ENCODE assay signal across 8 cellular contexts in the genomic region with DNA sequence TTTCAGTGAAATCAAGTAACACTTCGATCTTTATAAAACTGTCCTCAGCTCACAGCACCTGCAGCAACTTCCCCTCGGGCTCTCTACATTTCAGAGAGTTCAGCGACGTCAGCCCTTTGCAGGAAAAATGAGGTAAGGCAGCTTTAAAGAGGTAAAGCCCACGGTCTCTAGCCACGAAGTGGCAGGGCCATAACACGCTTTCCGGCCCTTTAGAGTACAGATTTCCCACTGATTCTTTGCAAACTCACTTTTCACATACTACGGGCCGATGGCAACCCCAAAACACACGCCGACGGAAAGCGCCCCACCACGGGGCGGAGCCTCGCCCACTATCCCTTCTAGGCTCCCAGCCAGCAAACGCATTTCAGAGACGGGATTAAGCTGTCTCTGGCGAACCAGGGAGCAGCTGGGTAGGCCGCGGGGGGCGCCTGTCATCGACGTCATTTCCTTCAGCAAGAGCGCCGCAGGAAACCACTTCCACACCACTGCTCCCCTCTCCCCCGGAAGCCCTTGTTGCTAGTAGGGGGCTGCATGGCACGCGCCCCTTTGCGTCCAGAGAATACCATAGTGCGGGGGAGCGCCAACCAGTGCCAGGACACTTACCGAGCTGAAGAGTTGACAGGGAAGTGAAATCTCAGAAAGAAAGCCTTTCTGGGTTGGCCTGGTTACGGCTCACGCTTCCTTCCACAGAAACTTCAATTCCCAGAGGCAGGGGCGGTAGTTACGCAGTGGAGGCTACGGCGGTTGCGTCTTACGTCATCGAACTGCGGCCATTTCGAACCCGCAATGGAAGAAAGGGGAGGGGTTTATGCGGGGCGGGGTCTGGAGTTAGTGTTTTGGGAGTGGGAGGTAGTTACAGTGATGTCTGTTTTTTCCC. TPM values are rescaled to one million over a fixed set of nuclear protein-coding genes. Genes with fewer than 3 reads are reported as not detected.
A peak's percentile ranks its signal among the peaks of the same experiment; 100 is the strongest.
DNase-seq lines count a peak whose midpoint lies in the region; ATAC-seq and TF ChIP-seq lines count a peak whose summit lies in the region.

Gene TRMT10A, minus strand, starts transcription at position 730 of the 877 bp plus-strand sequence. CDS start 4,701 bp downstream, outside the sequence.

- H3K4me3 ChIP-seq in SK-N-SH (ENCODE audit: low read depth in 2 of 2, low read length in 1 of 2), result peak within 1 kb of the TSS; percentile 83 to 90
- peak within 1 kb of the TSS; percentile 66 to 78 for H3K4me3 ChIP-seq in testis

- no peaks in the 10 kb centered on the region for H4K20me1 ChIP-seq in SK-N-SH (ENCODE audit: insufficient read depth)

- H3K4me2 ChIP-seq in SK-N-SH, result peak within 1 kb of the TSS; percentile 76

- peak; percentile 94 for ATAC-seq in HG02571 (IDR thresholded peaks at IDR 0.05; ENCODE audit: unreplicated experiment)

- peak within 1 kb of the TSS; percentile 96 for H2AFZ ChIP-seq in SK-N-SH (ENCODE audit: low read depth)

- CTCF ChIA-PET in SK-N-SH (lab: Yijun Ruan, JAX), result interaction anchor here (1.0 to 2.1 kb wide), 6 partner anchors 33 to 385 kb away, joined by 3 to 9 read pairs (median 4); partner anchors contain the start of gene DNAJB14

- no peaks in the 10 kb centered on the region for H3K79me2 ChIP-seq in SK-N-SH (ENCODE audit: insufficient read depth)

- H3K4me1 Mint-ChIP-seq in activated naive CD8-positive, alpha-beta T cell (ENCODE audit: low read depth), result peaks cover 23% of the 10 kb centered on the region

- H3K9me3 Mint-ChIP-seq in activated naive CD8-positive, alpha-beta T cell (ENCODE audit: low read depth), result no peaks in the 10 kb centered on the region

- intact Hi-C loops in testis (cut with DNase I; ENCODE audit: low total_unique reads), result no loop called here

- DNase-seq in GM04504 (ENCODE audit: low read depth), result peak; percentile 93
- DNase-seq in NCI-H1048 (lab: John Stamatoyannopoulos, UW), result peak; percentile 92
- peak; percentile 87 for DNase-seq in SK-N-SH
- DNase-seq in glomerular endothelial cell (ENCODE audit: extremely low read depth, low read depth, low spot score), result peak; percentile 86
- peak; percentile 96 for DNase-seq in occipital lobe (lab: John Stamatoyannopoulos, UW)
- DNase-seq in testis, result peak; percentile 99

- 2% methylated on average over 41 of the region's 48 CpGs for WGBS in SK-N-SH (ENCODE audit: low lambda C conversion rate)
- 0% methylated on average over 40 to 48 of the region's 48 CpGs for WGBS in testis, 2 donors

- H3K27ac ChIP-seq in SK-N-SH (ENCODE audit: low read depth in 2 of 2, low read length in 1 of 2) (peak within 1 kb of the TSS; percentile 94 to 99), testis (peak within 1 kb of the TSS; percentile 85 to 94)

- TF ChIP-seq EP300 in SK-N-SH (IDR thresholded peaks at IDR 0.05; ENCODE audit: borderline replicate concordance in 1 of 2, low read depth in 1 of 2, low read length in 1 of 2), result 0 out of 4 replicates have a peak, but pooled peaks of 1 of the 2 experiments have one; percentile 21

- H3K9me3 ChIP-seq in SK-N-SH (no peaks in the 10 kb centered on the region), testis (no peaks in the 10 kb centered on the region)

- peaks cover 5% of the 10 kb centered on the region for H3F3A ChIP-seq in SK-N-SH (replicated peaks; ENCODE audit: insufficient read depth)

- POLR2A ChIA-PET in SK-N-SH (lab: Yijun Ruan, JAX), result interaction anchor here (0.6 to 1.4 kb wide), 4 partner anchors 9 to 475 kb away, joined by 3 to 9 read pairs (median 4); partner anchors contain the start of genes ADH5 and LAMTOR3

- H3K9me2 ChIP-seq in SK-N-SH, result no peaks in the 10 kb centered on the region

- H3K36me3 ChIP-seq in SK-N-SH (replicated peaks in 1 of 2; ENCODE audit: control insufficient read depth in 1 of 2, insufficient read depth in 2 of 2, low read length in 1 of 2) (no peaks in the 10 kb centered on the region), testis (ENCODE audit: low read depth, missing control alignments) (no peaks in the 10 kb centered on the region)

- H3K4me1 ChIP-seq in SK-N-SH (ENCODE audit: control insufficient read depth in 1 of 2, insufficient read depth in 2 of 2, low read depth in 1 of 2, low read length in 1 of 2) (no peaks in the 10 kb centered on the region; a peak in 1 of 4 replicates), testis (peaks cover 4% of the 10 kb centered on the region)

- TF ChIP-seq RAD21 in SK-N-SH (IDR thresholded peaks at IDR 0.05; ENCODE audit: low read length), result no peak

- TF ChIP-seq CTCF in SK-N-SH (IDR thresholded peaks at IDR 0.05) (0 out of 2 replicates have a peak, but pooled peaks have one; percentile 16), testis (IDR thresholded peaks at IDR 0.05) (no peak)

- peak within 1 kb of the TSS; percentile 96 for H3K27ac Mint-ChIP-seq in activated naive CD8-positive, alpha-beta T cell

- H3K27me3 ChIP-seq in SK-N-SH (ENCODE audit: insufficient read depth) (no peaks in the 10 kb centered on the region), testis (no peaks in the 10 kb centered on the region)

- H3K27me3 Mint-ChIP-seq in activated naive CD8-positive, alpha-beta T cell, result peaks cover 9% of the 10 kb centered on the region

- TF ChIP-seq POLR2A in testis (IDR thresholded peaks at IDR 0.05), result no peak

- no peaks in the 10 kb centered on the region for H3K36me3 Mint-ChIP-seq in activated naive CD8-positive, alpha-beta T cell

- H3K9ac ChIP-seq in SK-N-SH, result peak within 1 kb of the TSS; percentile 86

- H3K4me3 Mint-ChIP-seq in activated naive CD8-positive, alpha-beta T cell, result peak within 1 kb of the TSS; percentile 91

TF ChIP-seq in SK-N-SH, 30 proteins besides CTCF, POLR2A, EP300 and RAD21 (continues in another document):
- TF ChIP-seq POLR2AphosphoS5 (IDR thresholded peaks at IDR 0.05; ENCODE audit: low read depth, low read length), result peak; percentile 87
- TF ChIP-seq GABPA (IDR thresholded peaks at IDR 0.05; ENCODE audit: low read depth), result peak; percentile 91
- peak; percentile 77 for TF ChIP-seq ELF1 (IDR thresholded peaks at IDR 0.05)
- TF ChIP-seq, protein P1, sequence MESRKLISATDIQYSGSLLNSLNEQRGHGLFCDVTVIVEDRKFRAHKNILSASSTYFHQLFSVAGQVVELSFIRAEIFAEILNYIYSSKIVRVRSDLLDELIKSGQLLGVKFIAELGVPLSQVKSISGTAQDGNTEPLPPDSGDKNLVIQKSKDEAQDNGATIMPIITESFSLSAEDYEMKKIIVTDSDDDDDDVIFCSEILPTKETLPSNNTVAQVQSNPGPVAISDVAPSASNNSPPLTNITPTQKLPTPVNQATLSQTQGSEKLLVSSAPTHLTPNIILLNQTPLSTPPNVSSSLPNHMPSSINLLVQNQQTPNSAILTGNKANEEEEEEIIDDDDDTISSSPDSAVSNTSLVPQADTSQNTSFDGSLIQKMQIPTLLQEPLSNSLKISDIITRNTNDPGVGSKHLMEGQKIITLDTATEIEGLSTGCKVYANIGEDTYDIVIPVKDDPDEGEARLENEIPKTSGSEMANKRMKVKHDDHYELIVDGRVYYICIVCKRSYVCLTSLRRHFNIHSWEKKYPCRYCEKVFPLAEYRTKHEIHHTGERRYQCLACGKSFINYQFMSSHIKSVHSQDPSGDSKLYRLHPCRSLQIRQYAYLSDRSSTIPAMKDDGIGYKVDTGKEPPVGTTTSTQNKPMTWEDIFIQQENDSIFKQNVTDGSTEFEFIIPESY (IDR thresholded peaks at IDR 0.05; ENCODE audit: borderline replicate concordance, low read depth), result 0 out of 2 replicates have a peak, but pooled peaks have one; percentile 41
- TF ChIP-seq FOXM1 (IDR thresholded peaks at IDR 0.05; ENCODE audit: low read depth), result no peak
- TF ChIP-seq SIN3A (IDR thresholded peaks at IDR 0.05; ENCODE audit: borderline replicate concordance, low read depth, low read length), result peak; percentile 64; the same call in 1 of the 2 replicates
- peak; percentile 77 for TF ChIP-seq YY1 (IDR thresholded peaks at IDR 0.05; ENCODE audit: low read depth)
- no peak for TF ChIP-seq RXRA (IDR thresholded peaks at IDR 0.05; ENCODE audit: borderline replicate concordance, low read depth)
- TF ChIP-seq RCOR1 (IDR thresholded peaks at IDR 0.05; ENCODE audit: low read length), result peak; percentile 11; the same call in 1 of the 2 replicates
- no peak for TF ChIP-seq FOSL2 (IDR thresholded peaks at IDR 0.05; ENCODE audit: borderline replicate concordance, low read depth)
- peak; percentile 84 for TF ChIP-seq MAX (IDR thresholded peaks at IDR 0.05; ENCODE audit: low read depth)
- peak; percentile 89 for TF ChIP-seq MXI1 (IDR thresholded peaks at IDR 0.05; ENCODE audit: low read depth, low read length)
- TF ChIP-seq MEF2A (IDR thresholded peaks at IDR 0.05; ENCODE audit: borderline replicate concordance, low read depth), result no peak
- no peak for TF ChIP-seq EZH2phosphoT487 (IDR thresholded peaks at IDR 0.05; ENCODE audit: borderline replicate concordance, low read depth)
- TF ChIP-seq TEAD4 (IDR thresholded peaks at IDR 0.05; ENCODE audit: borderline replicate concordance, insufficient read depth), result no peak
- TF ChIP-seq TAF1 (IDR thresholded peaks at IDR 0.05; ENCODE audit: borderline replicate concordance, low read depth, low read length), result peak; percentile 25; the same call in 1 of the 2 replicates
- TF ChIP-seq, protein P2, sequence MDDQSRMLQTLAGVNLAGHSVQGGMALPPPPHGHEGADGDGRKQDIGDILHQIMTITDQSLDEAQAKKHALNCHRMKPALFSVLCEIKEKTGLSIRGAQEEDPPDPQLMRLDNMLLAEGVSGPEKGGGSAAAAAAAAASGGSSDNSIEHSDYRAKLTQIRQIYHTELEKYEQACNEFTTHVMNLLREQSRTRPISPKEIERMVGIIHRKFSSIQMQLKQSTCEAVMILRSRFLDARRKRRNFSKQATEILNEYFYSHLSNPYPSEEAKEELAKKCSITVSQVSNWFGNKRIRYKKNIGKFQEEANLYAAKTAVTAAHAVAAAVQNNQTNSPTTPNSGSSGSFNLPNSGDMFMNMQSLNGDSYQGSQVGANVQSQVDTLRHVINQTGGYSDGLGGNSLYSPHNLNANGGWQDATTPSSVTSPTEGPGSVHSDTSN (IDR thresholded peaks at IDR 0.05), result peak; percentile 91
- TF ChIP-seq FOXJ3 (CRISPR knock-in tag; IDR thresholded peaks at IDR 0.05), result no peak
- TF ChIP-seq TCF12 (IDR thresholded peaks at IDR 0.05), result peak; percentile 8; the same call in 1 of the 2 replicates
- no peak for TF ChIP-seq NRF1 (IDR thresholded peaks at IDR 0.05; ENCODE audit: low read depth, low read length)
- no peak for TF ChIP-seq GATA2 (CRISPR knock-in tag; IDR thresholded peaks at IDR 0.05)
- no peak for TF ChIP-seq SMC3 (IDR thresholded peaks at IDR 0.05; ENCODE audit: low read depth, low read length)

RNA-seq across cellular contexts. Expression of gene TRMT10A, which starts in this region (rescaled TPM):
- polyA plus RNA-seq in SK-N-SH (2012; rRNA removed), result 2.4 and 3.0 TPM in 2 replicates
- 3.7 and 5.3 TPM in 2 replicates for polyA plus RNA-seq in SK-N-SH (2012; cell fraction: cytosol; rRNA removed)
- 0.97 and 2.7 TPM in 2 replicates for polyA plus RNA-seq in SK-N-SH (2012; cell fraction: nucleus; rRNA removed)
- total RNA-seq in glomerular endothelial cell, result 4.5 and 7.2 TPM in 2 replicates
- total RNA-seq in occipital lobe, result 5.6 TPM
- 10 to 100 TPM; 13.1 to 21.4 TPM for total RNA-seq in testis
- polyA plus RNA-seq in testis (ENCODE audit: insufficient read depth, low read depth, low replicate concordance), result 16.1 TPM

Comparison
In these comparisons a context has a peak if more than half of its experiments do, and no peak if none do; other contexts are left out.
1. Peak in every context shown above with its lines: DNase-seq, ATAC-seq, H3K4me3 ChIP-seq and H3K27ac ChIP-seq.